ENCODE assay signal across 16 cellular contexts in genomic region chr6:96724641-96725040, GRCh38.
DNase-seq lines count a peak whose midpoint lies in the region; ATAC-seq and TF ChIP-seq lines count a peak whose summit lies in the region.
"Had no signal": no experiment of that assay in that cellular context is flagged by ENCODE, and none has a peak within 500 bp of the region (broad histone marks: within the 10 kb centered on the region; RNA-seq: fewer than 3 reads in every experiment).

No MANE protein-coding gene starts in this region.

- H3K4me1 Mint-ChIP-seq in neural progenitor cell: no peaks in the 10 kb centered on the region
- H3K4me1 Mint-ChIP-seq: CD14-positive monocyte had no signal

- H3K36me3 Mint-ChIP-seq in neural progenitor cell: no peaks in the 10 kb centered on the region
- H3K36me3 Mint-ChIP-seq: CD14-positive monocyte; CD8-positive, alpha-beta T cell had no signal

- H3K4me2 ChIP-seq in hepatocyte: no peak overlapping the region
- no peak overlapping the region for H3K4me2 ChIP-seq in neural progenitor cell

- no peak overlapping the region for H3K9ac ChIP-seq in neural progenitor cell

- H3K9me2 ChIP-seq in hepatocyte (replicated peaks; ENCODE audit: insufficient read depth): no peaks in the 10 kb centered on the region

- H4K20me1 ChIP-seq in hepatocyte (ENCODE audit: insufficient read depth, poor library complexity, severe bottlenecking) (no peaks in the 10 kb centered on the region), neural progenitor cell (ENCODE audit: low read depth) (no peaks in the 10 kb centered on the region)

- 72% methylated on average over 4 of the region's 4 CpGs for WGBS in hepatocyte (ENCODE audit: low lambda C conversion rate, missing lambda C conversion rate)

- H2AFZ ChIP-seq in hepatocyte (no peak overlapping the region), neural progenitor cell (replicated peaks) (no peak overlapping the region)

- H3K27ac ChIP-seq in hepatocyte (no peak overlapping the region), neural progenitor cell (no peak overlapping the region), upper lobe of right lung (no peak overlapping the region)
- H3K27ac ChIP-seq: 22Rv1 had no signal

- H3K36me3 ChIP-seq in hepatocyte (replicated peaks; ENCODE audit: insufficient read depth, low read depth): no peaks in the 10 kb centered on the region
- no peaks in the 10 kb centered on the region for H3K36me3 ChIP-seq in neural progenitor cell
- H3K36me3 ChIP-seq in upper lobe of right lung: no peaks in the 10 kb centered on the region

- ATAC-seq in upper lobe of right lung: no peak
- ATAC-seq: CD8-positive, alpha-beta T cell; HepG2 had no signal

- H3K79me2 ChIP-seq in hepatocyte (no peaks in the 10 kb centered on the region), neural progenitor cell (ENCODE audit: low read depth) (no peaks in the 10 kb centered on the region)

- TF ChIP-seq CTCF in hepatocyte (IDR thresholded peaks at IDR 0.05; ENCODE audit: poor library complexity) (no peak), neural progenitor cell (IDR thresholded peaks at IDR 0.05) (no peak), upper lobe of right lung (IDR thresholded peaks at IDR 0.05) (no peak)

- intact Hi-C loops in upper lobe of right lung (cut with DNase I): no loop called here

- no peak overlapping the region for H3K4me3 Mint-ChIP-seq in neural progenitor cell
- H3K4me3 Mint-ChIP-seq: CD14-positive monocyte; CD8-positive, alpha-beta T cell; HFFc6 had no signal

- H3K4me1 ChIP-seq in hepatocyte (ENCODE audit: insufficient read depth) (no peaks in the 10 kb centered on the region), neural progenitor cell (no peaks in the 10 kb centered on the region), upper lobe of right lung (no peaks in the 10 kb centered on the region)

- no peak overlapping the region for H3K4me3 ChIP-seq in hepatocyte
- H3K4me3 ChIP-seq in neural progenitor cell: no peak overlapping the region
- no peak overlapping the region for H3K4me3 ChIP-seq in upper lobe of right lung

- no peaks in the 10 kb centered on the region for H3K9me3 Mint-ChIP-seq in neural progenitor cell
- H3K9me3 Mint-ChIP-seq: CD8-positive, alpha-beta T cell; HFFc6 had no signal

- H3K27ac Mint-ChIP-seq in neural progenitor cell: no peak overlapping the region
- H3K27ac Mint-ChIP-seq: CD14-positive monocyte; CD8-positive, alpha-beta T cell; HFFc6 had no signal

- H3K27me3 ChIP-seq in hepatocyte: no peaks in the 10 kb centered on the region
- H3K27me3 ChIP-seq in neural progenitor cell: no peaks in the 10 kb centered on the region
- no peaks in the 10 kb centered on the region for H3K27me3 ChIP-seq in upper lobe of right lung

- H3K9me3 ChIP-seq in hepatocyte (ENCODE audit: low read depth) (no peaks in the 10 kb centered on the region), neural progenitor cell (ENCODE audit: low read depth) (no peaks in the 10 kb centered on the region), upper lobe of right lung (no peaks in the 10 kb centered on the region)

- no peaks in the 10 kb centered on the region for H3K27me3 Mint-ChIP-seq in neural progenitor cell (ENCODE audit: insufficient read depth, low read depth)

- no peaks in the 10 kb centered on the region for H3F3A ChIP-seq in neural progenitor cell (ENCODE audit: low read depth)

- DNase-seq in DMS153 (lab: John Stamatoyannopoulos, UW) (peak; percentile 16), DMS153 treated with DMSO at 0.1 percent for 48 hours (lab: John Stamatoyannopoulos, UW; ENCODE audit: unreplicated experiment) (no peak), NCI-H82 (lab: John Stamatoyannopoulos, UW) (peak; percentile 3), NCI-H82 treated with DMSO at 0.1 percent for 48 hours (lab: John Stamatoyannopoulos, UW; ENCODE audit: unreplicated experiment) (no peak), hepatocyte (ENCODE audit: low spot score) (peak; percentile 11), neural progenitor cell (ENCODE audit: low spot score) (peak; percentile 8), NCI-H1436 treated with DMSO at 0.1 percent for 48 hours (lab: John Stamatoyannopoulos, UW) (no peak), upper lobe of right lung (no peak)
- DNase-seq: CD8-positive, alpha-beta T cell; COR-L47; DMS79; HCEC 1CT; HFFc6 had no signal

Comparison
In these comparisons a context has a peak if more than half of its experiments do, and no peak if none do; other contexts are left out.
1. DNase-seq: peak in DMS153 (single experiment), NCI-H82 (single experiment), hepatocyte (single experiment) and neural progenitor cell (single experiment); none in DMS153 treated with DMSO at 0.1 percent for 48 hours (single experiment), NCI-H82 treated with DMSO at 0.1 percent for 48 hours (single experiment), NCI-H1436 treated with DMSO at 0.1 percent for 48 hours (single experiment) and upper lobe of right lung (single experiment).